In genomic region chr9:128361981-128362646, GRCh38 we compare ENCODE assay signal across 7 cellular contexts. TPM values are rescaled to one million over a fixed set of nuclear protein-coding genes. Genes with fewer than 3 reads are reported as not detected.
A peak's percentile ranks its signal among the peaks of the same experiment; 100 is the strongest.
DNase-seq lines count a peak whose midpoint lies in the region; ATAC-seq, FAIRE-seq and TF ChIP-seq lines count a peak whose summit lies in the region.

No MANE protein-coding gene starts in this region.

- no peak; the same call in 1 of the 2 replicates for TF ChIP-seq POLR2A in GM12892 (IDR thresholded peaks at IDR 0.05; ENCODE audit: low read depth, low read length)

- DNase-seq in GM12892 (ENCODE audit: insufficient read length), result peak; percentile 77
- DNase-seq in NCI-H345 treated with DMSO at 0.1 percent for 48 hours (lab: John Stamatoyannopoulos, UW; ENCODE audit: unreplicated experiment), result peak; percentile 53
- peak; percentile 64 to 70 for DNase-seq in activated CD4-positive, alpha-beta T cell treated with anti-CD3 and anti-CD28 coated beads for 4 hours
- DNase-seq in left lobe of liver (ENCODE audit: low spot score), result peak; percentile 81
- DNase-seq in stimulated activated CD4-positive, alpha-beta T cell treated with anti-CD3 and anti-CD28 coated beads, Interleukin-2, amount 100 ng/mL, for 4 hours (ENCODE audit: low read depth), result peak; percentile 47

- FAIRE-seq in GM12892 (lab: Jason Lieb, UNC), result peak; percentile 82

- peak overlapping the region; percentile 95 for H3K27ac ChIP-seq in cingulate gyrus (ENCODE audit: low read depth, low read length)

- ATAC-seq in HG03108 (IDR thresholded peaks at IDR 0.05; ENCODE audit: unreplicated experiment) (peak; percentile 75), left lobe of liver (peak; percentile 94)

RNA-seq across cellular contexts. Expression of gene URM1, which starts 9.1 kb away (rescaled TPM):
- polyA plus RNA-seq in GM12892 (2012; ENCODE audit: missing spikeins), result 41.0 TPM
- 24.6 TPM for total RNA-seq in left lobe of liver

RNA-seq across cellular contexts. Expression of gene SLC27A4, which starts 21.8 kb away (rescaled TPM):
- polyA plus RNA-seq in GM12892 (2012; ENCODE audit: missing spikeins), result 2.8 TPM
- 30.3 TPM for total RNA-seq in left lobe of liver

RNA-seq across cellular contexts. Expression of gene COQ4, which starts 39.5 kb away (rescaled TPM):
- 24.3 TPM for polyA plus RNA-seq in GM12892 (2012; ENCODE audit: missing spikeins)
- total RNA-seq in left lobe of liver, result 34.2 TPM

RNA-seq across cellular contexts. Expression of gene TRUB2, which starts 39.9 kb away (rescaled TPM):
- polyA plus RNA-seq in GM12892 (2012; ENCODE audit: missing spikeins), result 24.5 TPM
- total RNA-seq in left lobe of liver, result 28.7 TPM

RNA-seq across cellular contexts. Expression of gene CERCAM, which starts 58.5 kb away (rescaled TPM):
- 1.5 TPM for polyA plus RNA-seq in GM12892 (2012; ENCODE audit: missing spikeins)
- total RNA-seq in left lobe of liver, result 1.0 TPM

Comparison
In these comparisons a context has a peak if more than half of its experiments do, and no peak if none do; other contexts are left out.
1. Peak in every context shown above with its lines: DNase-seq, ATAC-seq and H3K27ac ChIP-seq.